2 cellular contexts compared by ENCODE assay signal in the genomic region with DNA sequence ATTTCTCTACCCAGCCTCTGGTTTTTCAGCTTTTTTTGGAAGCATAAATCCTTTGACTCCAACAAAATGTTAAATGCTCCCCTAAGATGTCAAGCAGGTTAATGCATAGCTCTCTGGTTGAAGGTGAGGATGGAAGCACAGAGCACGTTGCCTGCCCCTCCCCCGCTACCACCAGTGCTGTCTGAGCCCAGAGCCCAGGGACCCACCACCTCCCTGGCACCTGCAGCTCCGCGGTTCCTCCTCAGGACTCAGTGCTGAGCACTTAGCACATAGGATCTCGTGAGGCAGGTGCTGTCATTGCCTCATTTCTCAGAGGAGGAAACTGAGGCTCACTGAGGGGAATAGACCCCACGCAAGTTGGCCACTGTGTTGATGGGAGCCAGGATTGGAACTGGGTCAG.
TF ChIP-seq lines count a peak whose summit lies in the region.

No MANE protein-coding gene starts in this region.

TF ChIP-seq in A549, 52 proteins besides CTCF, POLR2A, EP300 and RAD21 (continued from another document):
- TF ChIP-seq GATA3 (IDR thresholded peaks at IDR 0.05; ENCODE audit: borderline replicate concordance) (no peak), ZNF302 (CRISPR knock-in tag; IDR thresholded peaks at IDR 0.05) (no peak), FOSB (CRISPR knock-in tag; IDR thresholded peaks at IDR 0.05) (no peak), EHF (CRISPR knock-in tag; IDR thresholded peaks at IDR 0.05) (no peak), FOSL2 (IDR thresholded peaks at IDR 0.05) (no peak), FOSL2 (CRISPR knock-in tag; IDR thresholded peaks at IDR 0.05) (no peak), HOXB5 (CRISPR knock-in tag; IDR thresholded peaks at IDR 0.05) (no peak), NFE2L2 (conservative IDR thresholded peaks at IDR 0.05; ENCODE audit: low read length) (no peak), MAFK (IDR thresholded peaks at IDR 0.05; ENCODE audit: partially characterized antibody) (no peak)
- TF ChIP-seq, protein P1, sequence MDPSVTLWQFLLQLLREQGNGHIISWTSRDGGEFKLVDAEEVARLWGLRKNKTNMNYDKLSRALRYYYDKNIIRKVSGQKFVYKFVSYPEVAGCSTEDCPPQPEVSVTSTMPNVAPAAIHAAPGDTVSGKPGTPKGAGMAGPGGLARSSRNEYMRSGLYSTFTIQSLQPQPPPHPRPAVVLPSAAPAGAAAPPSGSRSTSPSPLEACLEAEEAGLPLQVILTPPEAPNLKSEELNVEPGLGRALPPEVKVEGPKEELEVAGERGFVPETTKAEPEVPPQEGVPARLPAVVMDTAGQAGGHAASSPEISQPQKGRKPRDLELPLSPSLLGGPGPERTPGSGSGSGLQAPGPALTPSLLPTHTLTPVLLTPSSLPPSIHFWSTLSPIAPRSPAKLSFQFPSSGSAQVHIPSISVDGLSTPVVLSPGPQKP (IDR thresholded peaks at IDR 0.05; ENCODE audit: low read depth, low read length): no peak
TF ChIP-seq in A549: peak in this region for 0.

TF ChIP-seq in WTC11, 78 proteins besides CTCF, POLR2A, EP300 and RAD21 (continued from another document):
- TF ChIP-seq, protein P2, sequence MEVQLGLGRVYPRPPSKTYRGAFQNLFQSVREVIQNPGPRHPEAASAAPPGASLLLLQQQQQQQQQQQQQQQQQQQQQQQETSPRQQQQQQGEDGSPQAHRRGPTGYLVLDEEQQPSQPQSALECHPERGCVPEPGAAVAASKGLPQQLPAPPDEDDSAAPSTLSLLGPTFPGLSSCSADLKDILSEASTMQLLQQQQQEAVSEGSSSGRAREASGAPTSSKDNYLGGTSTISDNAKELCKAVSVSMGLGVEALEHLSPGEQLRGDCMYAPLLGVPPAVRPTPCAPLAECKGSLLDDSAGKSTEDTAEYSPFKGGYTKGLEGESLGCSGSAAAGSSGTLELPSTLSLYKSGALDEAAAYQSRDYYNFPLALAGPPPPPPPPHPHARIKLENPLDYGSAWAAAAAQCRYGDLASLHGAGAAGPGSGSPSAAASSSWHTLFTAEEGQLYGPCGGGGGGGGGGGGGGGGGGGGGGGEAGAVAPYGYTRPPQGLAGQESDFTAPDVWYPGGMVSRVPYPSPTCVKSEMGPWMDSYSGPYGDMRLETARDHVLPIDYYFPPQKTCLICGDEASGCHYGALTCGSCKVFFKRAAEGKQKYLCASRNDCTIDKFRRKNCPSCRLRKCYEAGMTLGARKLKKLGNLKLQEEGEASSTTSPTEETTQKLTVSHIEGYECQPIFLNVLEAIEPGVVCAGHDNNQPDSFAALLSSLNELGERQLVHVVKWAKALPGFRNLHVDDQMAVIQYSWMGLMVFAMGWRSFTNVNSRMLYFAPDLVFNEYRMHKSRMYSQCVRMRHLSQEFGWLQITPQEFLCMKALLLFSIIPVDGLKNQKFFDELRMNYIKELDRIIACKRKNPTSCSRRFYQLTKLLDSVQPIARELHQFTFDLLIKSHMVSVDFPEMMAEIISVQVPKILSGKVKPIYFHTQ (CRISPR knock-in tag; IDR thresholded peaks at IDR 0.05): no peak
- TF ChIP-seq, protein P3, sequence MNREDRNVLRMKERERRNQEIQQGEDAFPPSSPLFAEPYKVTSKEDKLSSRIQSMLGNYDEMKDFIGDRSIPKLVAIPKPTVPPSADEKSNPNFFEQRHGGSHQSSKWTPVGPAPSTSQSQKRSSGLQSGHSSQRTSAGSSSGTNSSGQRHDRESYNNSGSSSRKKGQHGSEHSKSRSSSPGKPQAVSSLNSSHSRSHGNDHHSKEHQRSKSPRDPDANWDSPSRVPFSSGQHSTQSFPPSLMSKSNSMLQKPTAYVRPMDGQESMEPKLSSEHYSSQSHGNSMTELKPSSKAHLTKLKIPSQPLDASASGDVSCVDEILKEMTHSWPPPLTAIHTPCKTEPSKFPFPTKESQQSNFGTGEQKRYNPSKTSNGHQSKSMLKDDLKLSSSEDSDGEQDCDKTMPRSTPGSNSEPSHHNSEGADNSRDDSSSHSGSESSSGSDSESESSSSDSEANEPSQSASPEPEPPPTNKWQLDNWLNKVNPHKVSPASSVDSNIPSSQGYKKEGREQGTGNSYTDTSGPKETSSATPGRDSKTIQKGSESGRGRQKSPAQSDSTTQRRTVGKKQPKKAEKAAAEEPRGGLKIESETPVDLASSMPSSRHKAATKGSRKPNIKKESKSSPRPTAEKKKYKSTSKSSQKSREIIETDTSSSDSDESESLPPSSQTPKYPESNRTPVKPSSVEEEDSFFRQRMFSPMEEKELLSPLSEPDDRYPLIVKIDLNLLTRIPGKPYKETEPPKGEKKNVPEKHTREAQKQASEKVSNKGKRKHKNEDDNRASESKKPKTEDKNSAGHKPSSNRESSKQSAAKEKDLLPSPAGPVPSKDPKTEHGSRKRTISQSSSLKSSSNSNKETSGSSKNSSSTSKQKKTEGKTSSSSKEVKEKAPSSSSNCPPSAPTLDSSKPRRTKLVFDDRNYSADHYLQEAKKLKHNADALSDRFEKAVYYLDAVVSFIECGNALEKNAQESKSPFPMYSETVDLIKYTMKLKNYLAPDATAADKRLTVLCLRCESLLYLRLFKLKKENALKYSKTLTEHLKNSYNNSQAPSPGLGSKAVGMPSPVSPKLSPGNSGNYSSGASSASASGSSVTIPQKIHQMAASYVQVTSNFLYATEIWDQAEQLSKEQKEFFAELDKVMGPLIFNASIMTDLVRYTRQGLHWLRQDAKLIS (CRISPR knock-in tag; IDR thresholded peaks at IDR 0.05; ENCODE audit: borderline replicate concordance): no peak
- no peak for TF ChIP-seq TP53 (CRISPR knock-in tag; IDR thresholded peaks at IDR 0.05)
